ENCODE assay signal across 6 cellular contexts in the genomic region with DNA sequence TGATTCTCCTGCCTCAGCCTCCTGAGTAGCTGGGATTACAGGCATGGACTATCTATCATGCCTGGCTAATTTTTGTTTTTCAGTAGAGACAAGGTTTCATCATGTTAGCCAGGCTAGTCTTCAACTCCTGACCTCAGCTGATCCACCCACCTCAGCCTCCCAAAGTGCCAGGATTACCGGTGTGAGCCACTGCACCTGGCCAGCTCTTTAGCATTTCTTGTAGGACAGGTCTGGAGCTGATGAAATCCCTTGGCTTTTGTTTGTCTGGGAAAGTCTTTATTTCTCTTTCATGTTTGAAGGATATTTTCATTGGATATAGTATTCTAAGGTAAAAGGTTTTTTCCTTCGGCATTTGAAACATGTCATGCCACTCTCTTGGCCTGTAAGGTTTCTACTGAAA.
"Had no signal": no experiment of that assay in that cellular context is flagged by ENCODE, and none has a peak within 500 bp of the region (broad histone marks: within the 10 kb centered on the region; RNA-seq: fewer than 3 reads in every experiment).

No MANE protein-coding gene starts in this region.

- H3K4me3 ChIP-seq: GM23338 had no signal

- H3K4me2 ChIP-seq: GM23338 had no signal

- H2AFZ ChIP-seq: GM23338 had no signal

- DNase-seq: H9, HCEC 1CT had no signal

- ATAC-seq: GM23338 had no signal

- FAIRE-seq: H1, H54, HTR-8/SVneo had no signal
